ENCODE assay signal across 8 cellular contexts in the genomic region with DNA sequence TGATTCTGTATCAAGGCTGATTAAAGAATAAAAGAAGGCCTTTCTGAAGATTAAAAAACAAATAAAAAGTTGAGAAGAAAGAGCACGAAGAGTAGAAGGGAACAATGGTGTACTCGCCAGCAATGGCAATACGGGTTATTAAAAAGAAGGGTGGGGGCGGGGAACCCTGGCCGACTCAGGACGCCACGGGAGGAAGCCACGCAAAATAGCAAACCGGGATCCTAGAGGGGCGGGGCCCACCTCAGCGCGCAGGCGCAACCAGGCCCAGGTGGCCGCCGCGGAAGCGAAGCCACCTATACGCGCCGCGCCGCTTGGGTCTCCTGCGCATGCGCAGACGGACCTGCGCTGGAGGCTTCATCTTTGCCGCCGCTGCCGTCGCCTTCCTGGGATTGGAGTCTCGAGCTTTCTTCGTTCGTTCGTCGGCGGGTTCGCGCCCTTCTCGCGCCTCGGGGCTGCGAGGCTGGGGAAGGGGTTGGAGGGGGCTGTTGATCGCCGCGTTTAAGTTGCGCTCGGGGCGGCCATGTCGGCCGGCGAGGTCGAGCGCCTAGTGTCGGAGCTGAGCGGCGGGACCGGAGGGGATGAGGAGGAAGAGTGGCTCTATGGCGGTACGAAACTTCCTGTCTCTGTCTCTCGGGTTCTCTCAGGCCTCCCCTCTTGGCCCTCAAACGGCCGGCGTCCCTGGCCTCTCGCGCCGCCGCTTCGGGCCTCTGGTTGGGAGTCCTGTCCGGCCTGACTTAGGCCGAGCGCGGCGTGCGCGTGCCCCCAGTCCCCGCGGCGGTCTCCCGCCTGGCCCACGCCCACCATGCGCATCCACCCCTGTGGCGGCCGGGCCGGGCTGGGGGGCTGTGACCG. TPM values are rescaled to one million over a fixed set of nuclear protein-coding genes. Genes with fewer than 3 reads are reported as not detected.
DNase-seq lines count a peak whose midpoint lies in the region; ATAC-seq and TF ChIP-seq lines count a peak whose summit lies in the region.

A gene with protein sequence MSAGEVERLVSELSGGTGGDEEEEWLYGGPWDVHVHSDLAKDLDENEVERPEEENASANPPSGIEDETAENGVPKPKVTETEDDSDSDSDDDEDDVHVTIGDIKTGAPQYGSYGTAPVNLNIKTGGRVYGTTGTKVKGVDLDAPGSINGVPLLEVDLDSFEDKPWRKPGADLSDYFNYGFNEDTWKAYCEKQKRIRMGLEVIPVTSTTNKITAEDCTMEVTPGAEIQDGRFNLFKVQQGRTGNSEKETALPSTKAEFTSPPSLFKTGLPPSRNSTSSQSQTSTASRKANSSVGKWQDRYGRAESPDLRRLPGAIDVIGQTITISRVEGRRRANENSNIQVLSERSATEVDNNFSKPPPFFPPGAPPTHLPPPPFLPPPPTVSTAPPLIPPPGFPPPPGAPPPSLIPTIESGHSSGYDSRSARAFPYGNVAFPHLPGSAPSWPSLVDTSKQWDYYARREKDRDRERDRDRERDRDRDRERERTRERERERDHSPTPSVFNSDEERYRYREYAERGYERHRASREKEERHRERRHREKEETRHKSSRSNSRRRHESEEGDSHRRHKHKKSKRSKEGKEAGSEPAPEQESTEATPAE (plus strand): TSS at position 323 of the 852 bp plus-strand sequence. CDS start 198 bp downstream, at position 521.

- intact Hi-C loops in esophagus muscularis mucosa (cut with DNase I), result loop anchor here (10.0 kb wide), 2 partner anchors 363 to 687 kb away; a partner anchor contains a TSS

- under 1% methylated on average over 29 of the region's 85 CpGs for WGBS in esophagus muscularis mucosa

- peaks cover 0 to 11% (median 3%) of the 10 kb centered on the region in 4 donors for H3K36me3 ChIP-seq in esophagus muscularis mucosa
- H3K36me3 ChIP-seq in muscle layer of duodenum (ENCODE audit: control insufficient read depth in 1 of 2, insufficient read depth in 2 of 2, low read length in 2 of 2), result peaks cover 0 to 2% of the 10 kb centered on the region in 2 donors

- TF ChIP-seq POLR2A in esophagus muscularis mucosa (IDR thresholded peaks at IDR 0.05; ENCODE audit: low read depth), result peak; percentile 61

- no peak for TF ChIP-seq EP300 in esophagus muscularis mucosa (IDR thresholded peaks at IDR 0.05)

- H3K36me3 Mint-ChIP-seq in activated T-cell treated with anti-CD3 and anti-CD28 coated beads, Interleukin-2, amount 50 U/mL, for 72 hours (ENCODE audit: insufficient read depth in 2 of 2), result peaks cover 8 to 10% of the 10 kb centered on the region in 2 donors

- H3K4me1 ChIP-seq in esophagus muscularis mucosa, result peaks cover 3 to 32% (median 26%) of the 10 kb centered on the region in 4 donors
- peaks cover 10 to 15% of the 10 kb centered on the region in 2 donors for H3K4me1 ChIP-seq in muscle layer of duodenum (ENCODE audit: control insufficient read depth in 1 of 2, insufficient read depth in 2 of 2, low read length in 2 of 2)

- in situ Hi-C loops in KBM-7 (cut with MboI; ENCODE audit: low pct_unique_long_range_greater_than_20kb, low sequenced_read_pairs), result no loop called here

- peak in 1 of 3 experiments; percentile 9 for TF ChIP-seq CTCF in esophagus muscularis mucosa (IDR thresholded peaks at IDR 0.05)

- peaks cover 0 to 1% (median 0%) of the 10 kb centered on the region in 4 donors for H3K27me3 ChIP-seq in esophagus muscularis mucosa
- no peaks in the 10 kb centered on the region for H3K27me3 ChIP-seq in muscle layer of duodenum (ENCODE audit: low read depth, low read length)

- peak within 1 kb of the TSS; percentile 83 to 91 (median 90) for H3K27ac ChIP-seq in esophagus muscularis mucosa (replicated peaks in 1 of 4)
- peak within 1 kb of the TSS; percentile 59 for H3K27ac ChIP-seq in muscle layer of duodenum (ENCODE audit: low read length)

- H3K4me1 Mint-ChIP-seq in activated T-cell treated with anti-CD3 and anti-CD28 coated beads, Interleukin-2, amount 50 U/mL, for 72 hours (ENCODE audit: low read depth), result peaks cover 43% of the 10 kb centered on the region

- DNase-seq in DMS53 (lab: John Stamatoyannopoulos, UW), result peak; percentile 94
- DNase-seq in KBM-7, result peak; percentile 94
- DNase-seq in activated T-cell treated with anti-CD3 and anti-CD28 coated beads, Interleukin-2, amount 50 U/mL, for 72 hours, result peak; percentile 94 to 96
- peak; percentile 98 for DNase-seq in esophagus muscularis mucosa (ENCODE audit: extremely low spot score)
- peak; percentile 88 to 95 for DNase-seq in stimulated activated CD8-positive, alpha-beta memory T cell treated with anti-CD3 and anti-CD28 coated beads, Interleukin-7, amount 100 ng/mL, for 4 hours (ENCODE audit: low read depth in 2 of 2)

- H3K4me3 ChIP-seq in esophagus muscularis mucosa (peak within 1 kb of the TSS; percentile 68 to 97 (median 92)), muscle layer of duodenum (ENCODE audit: low read depth in 1 of 2, low read length in 2 of 2) (peak within 1 kb of the TSS; percentile 85 to 90)

- peak within 1 kb of the TSS; percentile 96 for H3K4me3 Mint-ChIP-seq in activated T-cell treated with anti-CD3 and anti-CD28 coated beads, Interleukin-2, amount 50 U/mL, for 72 hours

- H3K9me3 ChIP-seq in esophagus muscularis mucosa, result no peaks in the 10 kb centered on the region
- H3K9me3 ChIP-seq in muscle layer of duodenum (ENCODE audit: control insufficient read depth in 1 of 2, low read length in 2 of 2), result no peaks in the 10 kb centered on the region

- peak within 1 kb of the TSS; percentile 98 for H3K27ac Mint-ChIP-seq in activated T-cell treated with anti-CD3 and anti-CD28 coated beads, Interleukin-2, amount 50 U/mL, for 72 hours

- peak; percentile 85 for ATAC-seq in GM21717 (IDR thresholded peaks at IDR 0.05; ENCODE audit: unreplicated experiment)
- ATAC-seq in activated T-cell treated with anti-CD3 and anti-CD28 coated beads, Interleukin-2, amount 50 U/mL, for 72 hours (replicated peaks in 1 of 2), result peak; percentile 96

- no peaks in the 10 kb centered on the region for H3K9me3 Mint-ChIP-seq in activated T-cell treated with anti-CD3 and anti-CD28 coated beads, Interleukin-2, amount 50 U/mL, for 72 hours

- no peaks in the 10 kb centered on the region for H3K27me3 Mint-ChIP-seq in activated T-cell treated with anti-CD3 and anti-CD28 coated beads, Interleukin-2, amount 50 U/mL, for 72 hours (ENCODE audit: low read depth)

TF ChIP-seq in PFSK-1, 5 proteins besides CTCF, POLR2A, EP300 and RAD21:
- TF ChIP-seq POLR2AphosphoS5 (IDR thresholded peaks at IDR 0.05; ENCODE audit: low read depth, low read length) (peak; percentile 95), FOXP2 (optimal IDR thresholded peaks at IDR 0.05; ENCODE audit: borderline replicate concordance, extremely low read depth, extremely low read length, insufficient read depth) (no peak), SIN3A (IDR thresholded peaks at IDR 0.05; ENCODE audit: borderline replicate concordance, insufficient read depth, low read length) (0 out of 2 replicates have a peak, but pooled peaks have one; percentile 40)

RNA-seq across cellular contexts. Expression of the gene that starts here (rescaled TPM):
- polyA plus RNA-seq in PFSK-1 (2012; ENCODE audit: insufficient read length, low read depth), result 40.2 TPM
- 100 to 1,000 TPM; 116 to 139 TPM for total RNA-seq in activated T-cell treated with anti-CD3 and anti-CD28 coated beads, Interleukin-2, amount 50 U/mL, for 72 hours
- 10 to 100 TPM; 31.9 to 44.4 (median 39.6) TPM for total RNA-seq in esophagus muscularis mucosa

Comparison
In these comparisons a context has a peak if more than half of its experiments do, and no peak if none do; other contexts are left out.
1. Peak in every context shown above with its lines: DNase-seq, ATAC-seq, H3K4me3 ChIP-seq and H3K27ac ChIP-seq.